In the genomic region with DNA sequence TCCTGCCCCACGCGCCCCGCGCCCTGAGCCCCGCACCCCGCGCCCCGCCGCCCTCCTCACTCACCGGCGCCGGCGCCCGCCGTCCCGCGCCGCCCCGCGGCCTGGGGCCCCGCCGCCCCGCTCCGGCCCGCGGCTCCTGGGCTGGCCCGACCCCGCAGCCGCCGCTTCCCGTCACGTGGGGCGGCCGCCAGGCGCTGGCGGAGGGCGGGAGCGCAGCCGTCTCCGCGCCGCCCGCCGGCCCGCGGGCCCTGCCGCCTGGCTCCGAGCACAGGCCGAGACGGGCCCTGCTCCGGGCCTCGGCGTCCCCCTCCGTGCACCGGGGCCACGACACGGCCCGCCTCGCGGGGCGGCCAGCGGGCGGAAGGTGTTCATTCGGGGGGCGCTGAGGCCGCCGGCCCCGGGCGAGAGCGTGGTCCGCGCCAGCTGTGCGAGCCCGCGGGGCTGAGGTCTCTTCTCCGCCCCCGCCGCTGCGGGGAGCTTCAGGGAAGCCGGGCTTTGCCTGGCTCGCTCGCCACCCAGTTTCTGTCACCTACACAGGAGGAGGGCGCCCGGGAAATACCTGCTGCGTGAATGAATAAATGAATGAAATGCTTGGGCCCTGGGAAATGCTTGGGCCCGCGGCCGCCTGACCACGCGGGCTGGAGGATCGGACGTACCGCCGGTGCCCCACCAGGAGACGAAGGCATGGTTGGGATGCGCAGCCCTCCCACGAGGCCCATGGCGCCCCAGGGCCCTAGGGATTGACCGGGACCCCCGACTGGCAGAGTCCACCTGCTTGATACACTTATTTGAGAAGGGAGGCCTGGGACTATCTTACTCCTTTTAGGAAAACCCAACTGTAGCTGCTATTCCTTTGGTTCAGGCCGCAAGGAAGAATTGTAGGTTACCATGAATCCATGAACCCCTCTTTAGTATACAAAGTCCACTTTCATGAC, we compare ENCODE assay signal across 8 cellular contexts. TPM values are rescaled to one million over a fixed set of nuclear protein-coding genes. Genes with fewer than 3 reads are reported as not detected.
DNase-seq lines count a peak whose midpoint lies in the region; FAIRE-seq and TF ChIP-seq lines count a peak whose summit lies in the region.

A gene with protein sequence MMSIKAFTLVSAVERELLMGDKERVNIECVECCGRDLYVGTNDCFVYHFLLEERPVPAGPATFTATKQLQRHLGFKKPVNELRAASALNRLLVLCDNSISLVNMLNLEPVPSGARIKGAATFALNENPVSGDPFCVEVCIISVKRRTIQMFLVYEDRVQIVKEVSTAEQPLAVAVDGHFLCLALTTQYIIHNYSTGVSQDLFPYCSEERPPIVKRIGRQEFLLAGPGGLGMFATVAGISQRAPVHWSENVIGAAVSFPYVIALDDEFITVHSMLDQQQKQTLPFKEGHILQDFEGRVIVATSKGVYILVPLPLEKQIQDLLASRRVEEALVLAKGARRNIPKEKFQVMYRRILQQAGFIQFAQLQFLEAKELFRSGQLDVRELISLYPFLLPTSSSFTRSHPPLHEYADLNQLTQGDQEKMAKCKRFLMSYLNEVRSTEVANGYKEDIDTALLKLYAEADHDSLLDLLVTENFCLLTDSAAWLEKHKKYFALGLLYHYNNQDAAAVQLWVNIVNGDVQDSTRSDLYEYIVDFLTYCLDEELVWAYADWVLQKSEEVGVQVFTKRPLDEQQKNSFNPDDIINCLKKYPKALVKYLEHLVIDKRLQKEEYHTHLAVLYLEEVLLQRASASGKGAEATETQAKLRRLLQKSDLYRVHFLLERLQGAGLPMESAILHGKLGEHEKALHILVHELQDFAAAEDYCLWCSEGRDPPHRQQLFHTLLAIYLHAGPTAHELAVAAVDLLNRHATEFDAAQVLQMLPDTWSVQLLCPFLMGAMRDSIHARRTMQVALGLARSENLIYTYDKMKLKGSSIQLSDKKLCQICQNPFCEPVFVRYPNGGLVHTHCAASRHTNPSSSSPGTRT (minus strand): TSS at position 175 of the 935 bp plus-strand sequence. CDS start 21,434 bp downstream, outside the sequence.

- H3K36me3 ChIP-seq in SK-N-MC (ENCODE audit: insufficient read depth, low read length): peaks cover 12% of the 10 kb centered on the region
- H3K36me3 ChIP-seq in cardiac muscle cell: no peaks in the 10 kb centered on the region
- H3K36me3 ChIP-seq in trophoblast cell (ENCODE audit: control insufficient read depth in 1 of 2, insufficient read depth in 2 of 2, low read length in 2 of 2): peaks cover 0 to 4% of the 10 kb centered on the region in 2 experiments

- peak within 1 kb of the TSS; percentile 76 for H3K14ac ChIP-seq in trophoblast cell (ENCODE audit: low read length)

- TF ChIP-seq CTCF in GM20000 (IDR thresholded peaks at IDR 0.05; ENCODE audit: extremely low read depth, missing control alignments): no peak
- TF ChIP-seq CTCF in HL-60 (IDR thresholded peaks at IDR 0.05; ENCODE audit: insufficient read depth, low read length): no peak
- TF ChIP-seq CTCF in cardiac muscle cell (IDR thresholded peaks at IDR 0.05; ENCODE audit: low read depth, low read length): no peak

- H3K4me3 ChIP-seq in HL-60 (replicated peaks; ENCODE audit: insufficient read depth, low read length) (peak within 1 kb of the TSS; percentile 65), SK-N-MC (peak within 1 kb of the TSS; percentile 87), cardiac muscle cell (peak within 1 kb of the TSS; percentile 60), trophoblast cell (ENCODE audit: low read depth, low read length) (peak within 1 kb of the TSS; percentile 79)

- H3K4me2 ChIP-seq in trophoblast cell (ENCODE audit: low read length): peak within 1 kb of the TSS; percentile 94

- no peak within 1 kb of the TSS for H3K23ac ChIP-seq in trophoblast cell (ENCODE audit: low read length)

- H3K18ac ChIP-seq in trophoblast cell (ENCODE audit: low read length): peak within 1 kb of the TSS; percentile 89

- no peaks in the 10 kb centered on the region for H3K9me3 ChIP-seq in SK-N-MC (ENCODE audit: low read depth, low read length)
- no peaks in the 10 kb centered on the region for H3K9me3 ChIP-seq in cardiac muscle cell (ENCODE audit: low read depth)
- H3K9me3 ChIP-seq in trophoblast cell (ENCODE audit: insufficient read depth, low read depth, low read length): no peaks in the 10 kb centered on the region

- H4K91ac ChIP-seq in trophoblast cell (ENCODE audit: low read depth, low read length): peak within 1 kb of the TSS; percentile 75

- H3K27me3 ChIP-seq in HL-60 (ENCODE audit: insufficient read depth, poor library complexity, severe bottlenecking) (no peaks in the 10 kb centered on the region), cardiac muscle cell (no peaks in the 10 kb centered on the region), trophoblast cell (ENCODE audit: insufficient read depth, low read length) (no peaks in the 10 kb centered on the region)

- peaks cover 3% of the 10 kb centered on the region for H3K36me3 Mint-ChIP-seq in activated naive CD8-positive, alpha-beta T cell

- peaks cover 23% of the 10 kb centered on the region for H3K79me2 ChIP-seq in trophoblast cell (ENCODE audit: control insufficient read depth, insufficient read depth, low read length, poor library complexity)

- peak within 1 kb of the TSS; percentile 23 for H2BK5ac ChIP-seq in trophoblast cell (ENCODE audit: low read depth, low read length, poor library complexity)

- H3K9ac ChIP-seq in SK-N-MC (ENCODE audit: insufficient read length) (peak within 1 kb of the TSS; percentile 96), trophoblast cell (ENCODE audit: low read length) (peak within 1 kb of the TSS; percentile 98)

- peak within 1 kb of the TSS; percentile 83 for H3K4ac ChIP-seq in trophoblast cell (ENCODE audit: low read depth, low read length)

- H3K27ac Mint-ChIP-seq in activated naive CD8-positive, alpha-beta T cell: peak within 1 kb of the TSS; percentile 96

- peak within 1 kb of the TSS; percentile 89 for H2BK120ac ChIP-seq in trophoblast cell (ENCODE audit: insufficient read depth, low read length, poor library complexity)

- peak within 1 kb of the TSS; percentile 76 for H4K8ac ChIP-seq in trophoblast cell (ENCODE audit: low read depth, low read length)

- peak within 1 kb of the TSS; percentile 21 for H2AK5ac ChIP-seq in trophoblast cell (ENCODE audit: low read length)

- H3K27ac ChIP-seq in HL-60 (replicated peaks): peak within 1 kb of the TSS; percentile 92
- H3K27ac ChIP-seq in SK-N-MC: peak within 1 kb of the TSS; percentile 64
- peak within 1 kb of the TSS; percentile 91 for H3K27ac ChIP-seq in cardiac muscle cell
- H3K27ac ChIP-seq in trophoblast cell (ENCODE audit: low read depth, low read length): peak within 1 kb of the TSS; percentile 87

- peak within 1 kb of the TSS; percentile 10 for H4K12ac ChIP-seq in trophoblast cell (ENCODE audit: low read depth, low read length)

- H3K4me1 ChIP-seq in cardiac muscle cell (ENCODE audit: low read depth) (no peaks in the 10 kb centered on the region), trophoblast cell (ENCODE audit: control insufficient read depth in 1 of 2, insufficient read depth in 2 of 2, low read length in 2 of 2) (peaks cover 17 to 27% of the 10 kb centered on the region in 2 experiments)

- no peak for FAIRE-seq in urothelium cell line (lab: Jason Lieb, UNC)

- WGBS in trophoblast cell (ENCODE audit: extremely low coverage, insufficient coverage, insufficient read length): no CpG with 5 or more reads among the region's 101 CpGs

- no peaks in the 10 kb centered on the region for H3K27me3 Mint-ChIP-seq in activated naive CD8-positive, alpha-beta T cell

- H2BK12ac ChIP-seq in trophoblast cell (ENCODE audit: low read length): peak within 1 kb of the TSS; percentile 21

- H2AFZ ChIP-seq in trophoblast cell (ENCODE audit: insufficient read depth, low read length, poor library complexity): peak within 1 kb of the TSS; percentile 72

- H3K4me1 Mint-ChIP-seq in activated naive CD8-positive, alpha-beta T cell (ENCODE audit: low read depth): peaks cover 39% of the 10 kb centered on the region

- DNase-seq in DMS53 (lab: John Stamatoyannopoulos, UW) (peak; percentile 92), GM20000 (ENCODE audit: low spot score) (peak; percentile 90), HL-60 (ENCODE audit: low read depth in 1 of 2, low spot score in 1 of 2) (peak in 1 of 2 experiments; percentile 43), SK-N-MC (ENCODE audit: low read depth, low spot score) (no peak), cardiac muscle cell (ENCODE audit: low read depth in 1 of 2, low spot score in 1 of 2) (peak; percentile 64 to 83), trophoblast cell (peak; percentile 58 to 68), urothelium cell line (ENCODE audit: low spot score) (peak; percentile 88)

- peaks cover 18% of the 10 kb centered on the region for H3K79me1 ChIP-seq in trophoblast cell (ENCODE audit: low read length)

- peak within 1 kb of the TSS; percentile 96 for H3K4me3 Mint-ChIP-seq in activated naive CD8-positive, alpha-beta T cell

- H3K9me3 Mint-ChIP-seq in activated naive CD8-positive, alpha-beta T cell (ENCODE audit: low read depth): no peaks in the 10 kb centered on the region

RNA-seq across cellular contexts. Expression of the gene that starts here (rescaled TPM):
- 15.8 and 18.9 TPM in 2 replicates for total RNA-seq in cardiac muscle cell
- 11.4 and 11.5 TPM in 2 replicates for polyA plus RNA-seq in cardiac muscle cell
- polyA plus RNA-seq in trophoblast cell (2013): 16.6 and 17.3 TPM in 2 replicates
